Comparison of ENCODE assay signal across 24 cellular contexts in genomic region chr9:81716409-81716808, GRCh38. TPM values are rescaled to one million over a fixed set of nuclear protein-coding genes. Genes with fewer than 3 reads are reported as not detected.
DNase-seq lines count a peak whose midpoint lies in the region; ATAC-seq, FAIRE-seq and TF ChIP-seq lines count a peak whose summit lies in the region.
"Had no signal": no experiment of that assay in that cellular context is flagged by ENCODE, and none has a peak within 500 bp of the region (broad histone marks: within the 10 kb centered on the region; RNA-seq: fewer than 3 reads in every experiment).

No MANE protein-coding gene starts in this region.

- no peak overlapping the region for H3K4me3 Mint-ChIP-seq in chondrocyte (ENCODE audit: unreplicated experiment)
- H3K4me3 Mint-ChIP-seq: activated B cell treated with CpG ODN at 0.5 μM for 24 hours; activated naive CD4-positive, alpha-beta T cell treated with anti-CD3 and anti-CD28 coated beads, Interleukin-2, amount 50 U/mL, for 24 hours; activated T-cell treated with anti-CD3 and anti-CD28 coated beads, Interleukin-2, amount 50 U/mL, for 4 hours; CD14-positive monocyte; T-helper 2 cell treated with Interferon-gamma antibody and Interleukin-4, amounts not matched to agents 5 μg/mL and 100 μg/mL, for 36 hours had no signal

- peaks cover 9% of the 10 kb centered on the region for H3K27me3 Mint-ChIP-seq in chondrocyte (ENCODE audit: low read depth)
- H3K27me3 Mint-ChIP-seq: activated B cell treated with CpG ODN at 0.5 μM for 24 hours; activated naive CD4-positive, alpha-beta T cell treated with anti-CD3 and anti-CD28 coated beads, Interleukin-2, amount 50 U/mL, for 24 hours had no signal

- no peak for TF ChIP-seq CTCF in 22Rv1 (IDR thresholded peaks at IDR 0.05)
- TF ChIP-seq CTCF in foreskin keratinocyte (conservative IDR thresholded peaks at IDR 0.05), result no peak
- no peak for TF ChIP-seq CTCF in chondrocyte (IDR thresholded peaks at IDR 0.05)

- peak; percentile 35 for DNase-seq in H54 (ENCODE audit: insufficient read length, low spot score)
- peak; percentile 22 for DNase-seq in amniotic epithelial cell (ENCODE audit: low read depth)
- DNase-seq in foreskin keratinocyte, result peak in 1 of 2 donors; percentile 52
- DNase-seq in activated CD8-positive, alpha-beta memory T cell treated with anti-CD3 and anti-CD28 coated beads, Interleukin-2, amount 50 U/mL, for 4 hours, result no peak
- DNase-seq in activated naive CD4-positive, alpha-beta T cell treated with anti-CD3 and anti-CD28 coated beads, Interleukin-2, amount 50 U/mL, for 72 hours (ENCODE audit: low spot score in 2 of 2), result no peak
- DNase-seq in chondrocyte (ENCODE audit: low spot score), result no peak
- DNase-seq: activated B cell treated with CpG ODN at 0.5 μM for 24 hours; activated T-cell treated with anti-CD3 and anti-CD28 coated beads, Interleukin-2, amount 50 U/mL, for 4 hours; body of pancreas; cortex of kidney; Karpas-422; kidney; NCI-H1092 treated with DMSO at 0.1 percent for 48 hours; NCI-H2081 treated with DMSO at 0.1 percent for 48 hours; NCI-H510A treated with DMSO at 0.1 percent for 48 hours; SK-N-SH; substantia nigra; uterus had no signal

- no peak for TF ChIP-seq POLR2A in H54 (IDR thresholded peaks at IDR 0.05; ENCODE audit: low read depth, low read length)

- H3K9me3 Mint-ChIP-seq in activated naive CD4-positive, alpha-beta T cell treated with anti-CD3 and anti-CD28 coated beads, Interleukin-2, amount 50 U/mL, for 72 hours, result peaks cover 0 to 4% of the 10 kb centered on the region in 2 donors
- H3K9me3 Mint-ChIP-seq in chondrocyte (ENCODE audit: low read depth), result no peaks in the 10 kb centered on the region
- H3K9me3 Mint-ChIP-seq: activated naive CD4-positive, alpha-beta T cell treated with anti-CD3 and anti-CD28 coated beads, Interleukin-2, amount 50 U/mL, for 24 hours; T-helper 2 cell treated with Interferon-gamma antibody and Interleukin-4, amounts not matched to agents 5 μg/mL and 100 μg/mL, for 36 hours had no signal

- peaks cover 2% of the 10 kb centered on the region for H3K4me1 Mint-ChIP-seq in chondrocyte (ENCODE audit: low read depth)
- H3K4me1 Mint-ChIP-seq: activated B cell treated with CpG ODN at 0.5 μM for 24 hours; activated naive CD4-positive, alpha-beta T cell treated with anti-CD3 and anti-CD28 coated beads, Interleukin-2, amount 50 U/mL, for 24 hours; CD14-positive monocyte had no signal

- no peak for FAIRE-seq in H54 (lab: Jason Lieb, UNC)
- FAIRE-seq: kidney had no signal

- no peaks in the 10 kb centered on the region for H3K4me1 ChIP-seq in foreskin keratinocyte
- H3K4me1 ChIP-seq: uterus had no signal

- ATAC-seq in foreskin keratinocyte (peak; percentile 81), HG02884 (IDR thresholded peaks at IDR 0.05; ENCODE audit: unreplicated experiment) (no peak)
- ATAC-seq in activated naive CD4-positive, alpha-beta T cell treated with anti-CD3 and anti-CD28 coated beads, Interleukin-2, amount 50 U/mL, for 72 hours, result no peak
- ATAC-seq: activated T-cell treated with anti-CD3 and anti-CD28 coated beads, Interleukin-2, amount 50 U/mL, for 4 hours; body of pancreas had no signal

- no peaks in the 10 kb centered on the region for H3K36me3 Mint-ChIP-seq in activated naive CD4-positive, alpha-beta T cell treated with anti-CD3 and anti-CD28 coated beads, Interleukin-2, amount 50 U/mL, for 72 hours
- no peaks in the 10 kb centered on the region for H3K36me3 Mint-ChIP-seq in chondrocyte (ENCODE audit: low read depth)
- H3K36me3 Mint-ChIP-seq: activated naive CD4-positive, alpha-beta T cell treated with anti-CD3 and anti-CD28 coated beads, Interleukin-2, amount 50 U/mL, for 24 hours; CD14-positive monocyte had no signal

- H3K27ac ChIP-seq in 22Rv1, result peak overlapping the region; percentile 54
- no peak overlapping the region for H3K27ac ChIP-seq in foreskin keratinocyte
- H3K27ac ChIP-seq: RWPE1, uterus had no signal

- H3K27ac Mint-ChIP-seq in activated naive CD4-positive, alpha-beta T cell treated with anti-CD3 and anti-CD28 coated beads, Interleukin-2, amount 50 U/mL, for 72 hours, result no peak overlapping the region
- no peak overlapping the region for H3K27ac Mint-ChIP-seq in chondrocyte (ENCODE audit: unreplicated experiment)
- H3K27ac Mint-ChIP-seq: activated B cell treated with CpG ODN at 0.5 μM for 24 hours; activated naive CD4-positive, alpha-beta T cell treated with anti-CD3 and anti-CD28 coated beads, Interleukin-2, amount 50 U/mL, for 24 hours; CD14-positive monocyte; T-helper 2 cell treated with Interferon-gamma antibody and Interleukin-4, amounts not matched to agents 5 μg/mL and 100 μg/mL, for 36 hours had no signal

- H3K27me3 ChIP-seq in foreskin keratinocyte, result no peaks in the 10 kb centered on the region
- H3K27me3 ChIP-seq: body of pancreas, uterus had no signal

RNA-seq across cellular contexts. Expression of gene TLE1, which starts 27.1 kb away (rescaled TPM):
- total RNA-seq in foreskin keratinocyte, result 21.4 and 24.2 TPM in 2 replicates
- 15.1 and 19.0 TPM in 2 replicates for polyA plus RNA-seq in foreskin keratinocyte
- total RNA-seq in activated naive CD4-positive, alpha-beta T cell treated with anti-CD3 and anti-CD28 coated beads, Interleukin-2, amount 50 U/mL, for 72 hours, result under 1 TPM; 0.20 to 0.33 TPM
- total RNA-seq in chondrocyte, result 12.2 to 17.1 TPM (median 12.6 TPM) in 3 replicates

Comparison
In these comparisons a context has a peak if more than half of its experiments do, and no peak if none do; other contexts are left out.
1. DNase-seq: peak in H54 (single experiment) and amniotic epithelial cell (single experiment); none in activated CD8-positive, alpha-beta memory T cell treated with anti-CD3 and anti-CD28 coated beads, Interleukin-2, amount 50 U/mL, for 4 hours (single experiment), activated naive CD4-positive, alpha-beta T cell treated with anti-CD3 and anti-CD28 coated beads, Interleukin-2, amount 50 U/mL, for 72 hours (0 of 2) and chondrocyte (single experiment).